ENCODE assay signal across 1 cellular context in the genomic region with DNA sequence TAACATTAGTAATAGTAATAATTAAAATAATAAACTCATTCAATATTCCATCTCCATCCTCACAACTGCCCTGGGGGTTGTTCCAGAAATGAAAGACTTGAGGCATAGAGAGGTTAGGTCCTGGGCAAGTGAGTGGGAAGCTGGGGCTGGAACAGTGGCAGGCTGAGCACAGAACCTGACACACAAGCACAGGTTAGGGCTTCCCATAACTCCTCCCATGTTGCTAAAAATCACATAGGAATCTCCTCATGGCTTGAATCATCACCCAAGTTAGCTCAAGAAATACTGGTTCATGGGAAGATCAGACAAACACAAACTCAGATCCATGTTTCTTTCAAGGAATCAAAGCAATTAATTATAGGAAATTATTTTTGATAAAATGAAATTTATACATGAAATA.
TF ChIP-seq lines count a peak whose summit lies in the region.

No MANE protein-coding gene starts in this region.

TF ChIP-seq in IMR-90, 13 proteins besides CTCF, POLR2A, EP300 and RAD21 (continued from another document):
- TF ChIP-seq, protein P1, sequence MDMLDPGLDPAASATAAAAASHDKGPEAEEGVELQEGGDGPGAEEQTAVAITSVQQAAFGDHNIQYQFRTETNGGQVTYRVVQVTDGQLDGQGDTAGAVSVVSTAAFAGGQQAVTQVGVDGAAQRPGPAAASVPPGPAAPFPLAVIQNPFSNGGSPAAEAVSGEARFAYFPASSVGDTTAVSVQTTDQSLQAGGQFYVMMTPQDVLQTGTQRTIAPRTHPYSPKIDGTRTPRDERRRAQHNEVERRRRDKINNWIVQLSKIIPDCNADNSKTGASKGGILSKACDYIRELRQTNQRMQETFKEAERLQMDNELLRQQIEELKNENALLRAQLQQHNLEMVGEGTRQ (IDR thresholded peaks at IDR 0.05; ENCODE audit: low read depth, low read length), result no peak
- TF ChIP-seq CEBPB (IDR thresholded peaks at IDR 0.05; ENCODE audit: low read depth, low read length) (no peak), FOS (IDR thresholded peaks at IDR 0.05; ENCODE audit: low read depth, low read length) (no peak), MXI1 (IDR thresholded peaks at IDR 0.05; ENCODE audit: borderline replicate concordance, low read depth, low read length) (no peak), CHD1 (IDR thresholded peaks at IDR 0.05; ENCODE audit: low read depth, low read length) (no peak), MAZ (IDR thresholded peaks at IDR 0.05; ENCODE audit: borderline replicate concordance, low read depth, low read length) (no peak), RFX5 (IDR thresholded peaks at IDR 0.05; ENCODE audit: low read depth, low read length) (no peak), MAFK (IDR thresholded peaks at IDR 0.05; ENCODE audit: low read depth, low read length) (no peak), SMC3 (IDR thresholded peaks at IDR 0.05; ENCODE audit: low read depth, low read length) (no peak)
